In genomic region chr3:97278506-97278905, GRCh38 we compare ENCODE assay signal across 24 cellular contexts.
DNase-seq lines count a peak whose midpoint lies in the region; TF ChIP-seq lines count a peak whose summit lies in the region.
"Had no signal": no experiment of that assay in that cellular context is flagged by ENCODE, and none has a peak within 500 bp of the region (broad histone marks: within the 10 kb centered on the region; RNA-seq: fewer than 3 reads in every experiment).

No MANE protein-coding gene starts in this region.

- H3K27ac ChIP-seq in mesendoderm (ENCODE audit: low read depth, low read length): no peak overlapping the region
- H3K27ac ChIP-seq in brain microvascular endothelial cell: no peak overlapping the region
- H3K27ac ChIP-seq: esophagus squamous epithelium, sigmoid colon, SK-N-MC, transverse colon had no signal

- H3K79me1 ChIP-seq in mesendoderm (ENCODE audit: low read length): no peaks in the 10 kb centered on the region

- H3K4me3 ChIP-seq in mesendoderm (ENCODE audit: low read length) (no peak overlapping the region), H7 (ENCODE audit: insufficient read depth, low read depth, low read length) (no peak overlapping the region), brain microvascular endothelial cell (ENCODE audit: low read depth, low read length) (no peak overlapping the region)
- H3K4me3 ChIP-seq: esophagus squamous epithelium, K562, sigmoid colon, SK-N-MC, transverse colon had no signal

- H3K23ac ChIP-seq in mesendoderm (ENCODE audit: low read length): no peak overlapping the region

- no peak overlapping the region for H3K4me2 ChIP-seq in mesendoderm (ENCODE audit: low read length)

- no peaks in the 10 kb centered on the region for H3K79me2 ChIP-seq in mesendoderm (ENCODE audit: control insufficient read depth, insufficient read depth, low read length)

- DNase-seq in NCI-H146 (lab: John Stamatoyannopoulos, UW) (peak; percentile 29), NCI-H146 treated with DMSO at 0.1 percent for 48 hours (lab: John Stamatoyannopoulos, UW; ENCODE audit: unreplicated experiment) (no peak), Kasumi-1 (lab: John Stamatoyannopoulos, UW) (peak; percentile 19 to 32), SK-MEL-5 (ENCODE audit: low read depth, low spot score) (peak; percentile 16), mesendoderm (peak; percentile 21), H7 (no peak), brain microvascular endothelial cell (no peak), GOT3 (lab: John Stamatoyannopoulos, UW) (no peak)
- DNase-seq: activated CD4-positive, alpha-beta T cell treated with anti-CD3 and anti-CD28 coated beads, Interleukin-2, amount 10 ng/mL, durations not matched to agents 24 days and 14 days; activated CD8-positive, alpha-beta memory T cell treated with anti-CD3 and anti-CD28 coated beads, Interleukin-2, amount 50 U/mL, for 48 hours; activated gamma-delta T cell treated with Interleukin-2 at 50 U/mL for 16 hours; amniotic stem cell; CD8-positive, alpha-beta T cell; central memory CD4-positive, alpha-beta T cell; EL; esophagus squamous epithelium; left ventricle myocardium superior; NCI-H1048; NCI-H345; sigmoid colon; stimulated activated naive CD4-positive, alpha-beta T cell treated with Interleukin-2 at 50 U/mL for 16 hours; transverse colon had no signal

- peak overlapping the region; percentile 40 for H2AK5ac ChIP-seq in mesendoderm (ENCODE audit: low read length)

- peak overlapping the region; percentile 3 for H2BK5ac ChIP-seq in mesendoderm (ENCODE audit: low read length)

- peaks cover 6% of the 10 kb centered on the region for H3K4me1 ChIP-seq in mesendoderm (ENCODE audit: control insufficient read depth, low read depth, low read length)
- H3K4me1 ChIP-seq: transverse colon had no signal

- H4K8ac ChIP-seq in mesendoderm (ENCODE audit: low read depth, low read length): peak overlapping the region; percentile 76

- peak overlapping the region; percentile 86 for H3K18ac ChIP-seq in mesendoderm (ENCODE audit: low read length)

- no peak for TF ChIP-seq CTCF in brain microvascular endothelial cell (IDR thresholded peaks at IDR 0.05; ENCODE audit: low read depth, low read length, missing control alignments)

- H3K4ac ChIP-seq in mesendoderm (ENCODE audit: low read depth, low read length): peak overlapping the region; percentile 97

- WGBS in mesendoderm (ENCODE audit: extremely low coverage, insufficient coverage, low lambda C conversion rate): no CpG with 5 or more reads among the region's 1 CpG

- H3K27me3 ChIP-seq in mesendoderm (ENCODE audit: insufficient read depth, low read length, poor library complexity): no peaks in the 10 kb centered on the region
- no peaks in the 10 kb centered on the region for H3K27me3 ChIP-seq in H7 (ENCODE audit: control insufficient read depth, insufficient read depth, low read length)
- H3K27me3 ChIP-seq in brain microvascular endothelial cell (replicated peaks): no peaks in the 10 kb centered on the region
- H3K27me3 ChIP-seq: esophagus squamous epithelium, sigmoid colon, transverse colon had no signal

- H2BK120ac ChIP-seq in mesendoderm (ENCODE audit: low read depth, low read length): peak overlapping the region; percentile 35

- H3K9ac ChIP-seq in mesendoderm (ENCODE audit: low read length): no peak overlapping the region

- peak overlapping the region; percentile 37 for H3K56ac ChIP-seq in mesendoderm (ENCODE audit: low read length)

- in situ Hi-C loops in SK-MEL-5 (cut with HindIII; ENCODE audit: low pct_unique_long_range_greater_than_20kb, low sequenced_read_pairs): no loop called here
- in situ Hi-C loops in brain microvascular endothelial cell (cut with HindIII; ENCODE audit: low pct_ligation_motif_present, low sequenced_read_pairs): no loop called here

- H4K5ac ChIP-seq in mesendoderm (ENCODE audit: low read length): no peak overlapping the region

- H3K36me3 ChIP-seq in mesendoderm (ENCODE audit: control insufficient read depth, insufficient read depth, low read length) (no peaks in the 10 kb centered on the region), H7 (replicated peaks; ENCODE audit: control insufficient read depth, insufficient read depth, low read length) (no peaks in the 10 kb centered on the region), brain microvascular endothelial cell (replicated peaks) (no peaks in the 10 kb centered on the region)
- H3K36me3 ChIP-seq: esophagus squamous epithelium, sigmoid colon, transverse colon had no signal

- H2BK15ac ChIP-seq in mesendoderm (replicated peaks; ENCODE audit: low read depth): no peak overlapping the region

Comparison
In these comparisons a context has a peak if more than half of its experiments do, and no peak if none do; other contexts are left out.
1. DNase-seq: peak in NCI-H146 (single experiment), Kasumi-1 (2 of 2), SK-MEL-5 (single experiment) and mesendoderm (single experiment); none in NCI-H146 treated with DMSO at 0.1 percent for 48 hours (single experiment), H7 (single experiment), brain microvascular endothelial cell (single experiment) and GOT3 (single experiment).